17 cellular contexts compared by ENCODE assay signal in genomic region chr17:75111777-75112176, GRCh38. TPM values are rescaled to one million over a fixed set of nuclear protein-coding genes. Genes with fewer than 3 reads are reported as not detected.
A peak's percentile ranks its signal among the peaks of the same experiment; 100 is the strongest.
DNase-seq lines count a peak whose midpoint lies in the region; ATAC-seq and TF ChIP-seq lines count a peak whose summit lies in the region.
"Had no signal": no experiment of that assay in that cellular context is flagged by ENCODE, and none has a peak within 500 bp of the region (broad histone marks: within the 10 kb centered on the region; RNA-seq: fewer than 3 reads in every experiment).

No MANE protein-coding gene starts in this region.

- peaks cover 18% of the 10 kb centered on the region for H3K4me1 ChIP-seq in effector memory CD4-positive, alpha-beta T cell (ENCODE audit: control insufficient read depth, insufficient read depth, low read length, poor library complexity, severe bottlenecking)

- H3K36me3 Mint-ChIP-seq in activated T-cell treated with anti-CD3 and anti-CD28 coated beads, Interleukin-2, amount 50 U/mL, for 72 hours (ENCODE audit: insufficient read depth in 2 of 2), result peaks cover 5% of the 10 kb centered on the region in 2 donors
- peaks cover 8% of the 10 kb centered on the region for H3K36me3 Mint-ChIP-seq in progenitor cell of endocrine pancreas (ENCODE audit: insufficient read depth)

- ATAC-seq in activated T-cell treated with anti-CD3 and anti-CD28 coated beads, Interleukin-2, amount 50 U/mL, for 72 hours (replicated peaks in 1 of 2), result no peak
- ATAC-seq: stimulated activated naive CD8-positive, alpha-beta T cell treated with anti-CD3 and anti-CD28 coated beads, Interleukin-15, amount 100 ng/mL, for 72 hours had no signal

- no peaks in the 10 kb centered on the region for H3K36me3 ChIP-seq in effector memory CD4-positive, alpha-beta T cell (ENCODE audit: control insufficient read depth, insufficient read depth, low read length)
- H3K36me3 ChIP-seq: colonic mucosa had no signal

- H3K27me3 ChIP-seq in effector memory CD4-positive, alpha-beta T cell (replicated peaks; ENCODE audit: control insufficient read depth, insufficient read depth, low read length, poor library complexity, severe bottlenecking), result no peaks in the 10 kb centered on the region
- H3K27me3 ChIP-seq: colonic mucosa had no signal

- POLR2A ChIA-PET in RWPE1 (lab: Yijun Ruan, JAX; ENCODE audit: low non-redundant PET), result interaction anchor here (0.7 kb wide), 1 partner anchor 105 kb away, joined by 4 read pairs; no protein-coding TSS in a partner anchor

- H3K9me3 Mint-ChIP-seq in activated T-cell treated with anti-CD3 and anti-CD28 coated beads, Interleukin-2, amount 50 U/mL, for 72 hours, result no peaks in the 10 kb centered on the region
- no peaks in the 10 kb centered on the region for H3K9me3 Mint-ChIP-seq in progenitor cell of endocrine pancreas (ENCODE audit: low read depth)
- H3K9me3 Mint-ChIP-seq: stimulated activated naive CD8-positive, alpha-beta T cell treated with anti-CD3 and anti-CD28 coated beads, Interleukin-15, amount 100 ng/mL, for 72 hours had no signal

- no peaks in the 10 kb centered on the region for H3K27me3 Mint-ChIP-seq in activated T-cell treated with anti-CD3 and anti-CD28 coated beads, Interleukin-2, amount 50 U/mL, for 72 hours (ENCODE audit: low read depth)
- peaks cover 6% of the 10 kb centered on the region for H3K27me3 Mint-ChIP-seq in progenitor cell of endocrine pancreas
- H3K27me3 Mint-ChIP-seq: stimulated activated naive CD8-positive, alpha-beta T cell treated with anti-CD3 and anti-CD28 coated beads, Interleukin-15, amount 100 ng/mL, for 72 hours had no signal

- peak overlapping the region; percentile 81 for H3K27ac ChIP-seq in RWPE1
- peak overlapping the region; percentile 13 for H3K27ac ChIP-seq in effector memory CD4-positive, alpha-beta T cell (ENCODE audit: insufficient read depth, low read length, poor library complexity, severe bottlenecking)
- H3K27ac ChIP-seq: colonic mucosa had no signal

- TF ChIP-seq CTCF in RWPE1 (conservative IDR thresholded peaks at IDR 0.05; ENCODE audit: low read depth) (no peak), progenitor cell of endocrine pancreas (IDR thresholded peaks at IDR 0.05; ENCODE audit: unreplicated experiment) (no peak)

- H3K4me1 Mint-ChIP-seq in activated T-cell treated with anti-CD3 and anti-CD28 coated beads, Interleukin-2, amount 50 U/mL, for 72 hours (ENCODE audit: low read depth), result peaks cover 46% of the 10 kb centered on the region
- peaks cover 15% of the 10 kb centered on the region for H3K4me1 Mint-ChIP-seq in progenitor cell of endocrine pancreas (ENCODE audit: low read depth)

- no peaks in the 10 kb centered on the region for H3K9me3 ChIP-seq in effector memory CD4-positive, alpha-beta T cell (ENCODE audit: control insufficient read depth, low read length)
- H3K9me3 ChIP-seq: colonic mucosa had no signal

- H3K27ac Mint-ChIP-seq in activated T-cell treated with anti-CD3 and anti-CD28 coated beads, Interleukin-2, amount 50 U/mL, for 72 hours, result peak overlapping the region; percentile 77
- H3K27ac Mint-ChIP-seq in progenitor cell of endocrine pancreas, result peak overlapping the region; percentile 70

- no peak overlapping the region for H3K4me3 ChIP-seq in effector memory CD4-positive, alpha-beta T cell (ENCODE audit: insufficient read depth, low read depth, low read length, poor library complexity, severe bottlenecking)
- H3K4me3 ChIP-seq: colonic mucosa had no signal

- CTCF ChIA-PET in RWPE1 (lab: Yijun Ruan, JAX), result interaction anchor here (0.6 to 3.1 kb wide), 5 partner anchors 19 to 90 kb away, joined by 3 to 40 read pairs (median 6); partner anchors contain the start of gene NT5C

- no peak for DNase-seq in activated T-cell treated with anti-CD3 and anti-CD28 coated beads, Interleukin-2, amount 50 U/mL, for 72 hours
- no peak for DNase-seq in activated T-cell treated with anti-CD3 and anti-CD28 coated beads, Interleukin-2, amount 50 U/mL, for 48 hours
- DNase-seq in RWPE1 (ENCODE audit: low spot score), result no peak
- no peak for DNase-seq in effector memory CD4-positive, alpha-beta T cell
- no peak for DNase-seq in progenitor cell of endocrine pancreas (ENCODE audit: low spot score, unreplicated experiment)
- no peak for DNase-seq in DMS53 (lab: John Stamatoyannopoulos, UW)
- DNase-seq in anterior cingulate cortex (lab: John Stamatoyannopoulos, UW), result no peak
- DNase-seq in stimulated activated CD4-positive, alpha-beta T cell treated with anti-CD3 and anti-CD28 coated beads, Interleukin-12 subunit alpha, Interleukin-12 subunit beta, amount 100 ng/mL, for 4 hours, result no peak
- DNase-seq: activated CD4-positive, CD25-positive, alpha-beta regulatory T cell treated with anti-CD3 and anti-CD28 coated beads, Interleukin-2, amount 50 U/mL, for 72 hours; activated naive CD4-positive, alpha-beta T cell treated with Interleukin-2 at 50 U/mL for 16 hours; colonic mucosa; mesenchymal stem cell; NCI-H526; retina; Right ventricle myocardium superior; stimulated activated CD4-positive, alpha-beta T cell treated with anti-CD3 and anti-CD28 coated beads, Interleukin-4, amount 100 ng/mL, for 1 hour; stimulated activated naive CD8-positive, alpha-beta T cell treated with anti-CD3 and anti-CD28 coated beads, Interleukin-15, amount 100 ng/mL, for 72 hours had no signal

- H3K4me3 Mint-ChIP-seq in activated T-cell treated with anti-CD3 and anti-CD28 coated beads, Interleukin-2, amount 50 U/mL, for 72 hours, result peak overlapping the region; percentile 55 to 92
- H3K4me3 Mint-ChIP-seq in progenitor cell of endocrine pancreas (ENCODE audit: low read depth), result peak overlapping the region; percentile 58

RNA-seq across cellular contexts. Expression of gene ARMC7, which starts 2.0 kb away (rescaled TPM):
- total RNA-seq in activated T-cell treated with anti-CD3 and anti-CD28 coated beads, Interleukin-2, amount 50 U/mL, for 72 hours, result 10 to 100 TPM; 10.6 to 12.9 TPM
- total RNA-seq in progenitor cell of endocrine pancreas, result 16.7 and 16.9 TPM in 2 replicates

RNA-seq across cellular contexts. Expression of gene NT5C, which starts 19.8 kb away (rescaled TPM):
- 10 to 100 TPM; 56.5 to 65.9 TPM for total RNA-seq in activated T-cell treated with anti-CD3 and anti-CD28 coated beads, Interleukin-2, amount 50 U/mL, for 72 hours
- 53.3 and 58.8 TPM in 2 replicates for total RNA-seq in progenitor cell of endocrine pancreas

RNA-seq across cellular contexts. Expression of gene SLC16A5, which starts 24.0 kb away (rescaled TPM):
- total RNA-seq in activated T-cell treated with anti-CD3 and anti-CD28 coated beads, Interleukin-2, amount 50 U/mL, for 72 hours, result 1 to 10 TPM; 7.5 to 9.8 TPM
- total RNA-seq in progenitor cell of endocrine pancreas, result 16.0 and 16.9 TPM in 2 replicates

RNA-seq across cellular contexts. Expression of gene JPT1, which starts 42.5 kb away (rescaled TPM):
- 100 to 1,000 TPM; 162 to 188 TPM for total RNA-seq in activated T-cell treated with anti-CD3 and anti-CD28 coated beads, Interleukin-2, amount 50 U/mL, for 72 hours
- 202 TPM in 2 replicates for total RNA-seq in progenitor cell of endocrine pancreas
